ENCODE assay signal across 9 cellular contexts in genomic region chr11:19116315-19116970, GRCh38. TPM values are rescaled to one million over a fixed set of nuclear protein-coding genes. Genes with fewer than 3 reads are reported as not detected.
DNase-seq lines count a peak whose midpoint lies in the region; ATAC-seq and TF ChIP-seq lines count a peak whose summit lies in the region.
"Had no signal": no experiment of that assay in that cellular context is flagged by ENCODE, and none has a peak within 500 bp of the region (broad histone marks: within the 10 kb centered on the region; RNA-seq: fewer than 3 reads in every experiment).

No MANE protein-coding gene starts in this region.

- POLR2A ChIA-PET in AG04450 (lab: Yijun Ruan, JAX) = no interaction called here

- H3K9me3 Mint-ChIP-seq in HFFc6 (no peaks in the 10 kb centered on the region), brain (peaks cover 0 to 6% (median 0%) of the 10 kb centered on the region in 5 experiments)

- H3K4me1 Mint-ChIP-seq in HFFc6 (ENCODE audit: low read depth) (peaks cover 44% of the 10 kb centered on the region), brain (peaks cover 46% of the 10 kb centered on the region)

- H3K9me3 ChIP-seq in AG04450 (ENCODE audit: control insufficient read depth, insufficient read depth, low read length) = peaks cover 3% of the 10 kb centered on the region; the same call in 1 of the 2 replicates
- no peaks in the 10 kb centered on the region for H3K9me3 ChIP-seq in mucosa of descending colon

- CTCF ChIA-PET in AG04450 (lab: Charles Lee) = interaction anchor here (2.1 kb wide), 1 partner anchor 39 kb away, joined by 8 read pairs; no protein-coding TSS in a partner anchor

- H3K36me3 Mint-ChIP-seq in HFFc6 (ENCODE audit: low read depth) (peaks cover 11% of the 10 kb centered on the region), brain (peaks cover 11% of the 10 kb centered on the region)

- peaks cover 5% of the 10 kb centered on the region for H3K27me3 Mint-ChIP-seq in HFFc6 (ENCODE audit: insufficient read depth)
- H3K27me3 Mint-ChIP-seq in brain = peaks cover 26% of the 10 kb centered on the region

- intact Hi-C loops in mucosa of descending colon (cut with DNase I, micrococcal nuclease) = no loop called here

- H3K27me3 ChIP-seq in AG04450 (ENCODE audit: control insufficient read depth, insufficient read depth, low read length) = peaks cover 11% of the 10 kb centered on the region

- H3K4me3 ChIP-seq in AG04450 (ENCODE audit: low read depth, low read length) (peak overlapping the region; percentile 80), mucosa of descending colon (peak overlapping the region; percentile 64)

- H3K27ac ChIP-seq in AG04450 (ENCODE audit: low read depth, low read length) = no peak overlapping the region

- TF ChIP-seq CTCF in AG04450 (IDR thresholded peaks at IDR 0.05; ENCODE audit: low read depth, low read length) = no peak
- TF ChIP-seq CTCF in HFFc6 (IDR thresholded peaks at IDR 0.05) = no peak
- no peak for TF ChIP-seq CTCF in brain (conservative IDR thresholded peaks at IDR 0.05)
- TF ChIP-seq CTCF in mucosa of descending colon (IDR thresholded peaks at IDR 0.05) = no peak

- H3K4me3 Mint-ChIP-seq in HFFc6 = peak overlapping the region; percentile 92
- peak overlapping the region; percentile 93 to 97 (median 94) for H3K4me3 Mint-ChIP-seq in brain

- H3K27ac Mint-ChIP-seq in HFFc6 (peak overlapping the region; percentile 81; the same call in 1 of the 2 replicates), brain (peak overlapping the region in 3 of 5 experiments; percentile 58 to 93 (median 84))

- H3K4me1 ChIP-seq in mucosa of descending colon (ENCODE audit: low read depth) = peaks cover 10% of the 10 kb centered on the region

- no peaks in the 10 kb centered on the region for H3K36me3 ChIP-seq in mucosa of descending colon (ENCODE audit: low read depth)

- DNase-seq in AG04450 (ENCODE audit: low read depth, low spot score) (no peak), HFFc6 (no peak), mucosa of descending colon (peak in 1 of 3 donors; percentile 45), GDM1 (lab: John Stamatoyannopoulos, UW) (no peak), Kasumi-1 (lab: John Stamatoyannopoulos, UW) (no peak), NCI-H510A treated with DMSO at 0.1 percent for 48 hours (lab: John Stamatoyannopoulos, UW) (no peak)

- ATAC-seq in mucosa of descending colon (no peak), HG03378 (IDR thresholded peaks at IDR 0.05; ENCODE audit: unreplicated experiment) (no peak)

RNA-seq across cellular contexts. Expression of gene ZDHHC13, which starts 0.5 kb away (rescaled TPM):
- polyA plus RNA-seq in AG04450 (2011; rRNA removed) (10.5 and 15.4 TPM in 2 replicates), brain (ENCODE audit: insufficient read depth, low read depth, low replicate concordance) (14.9 TPM)
- polyA minus RNA-seq in AG04450 (2011; rRNA and poly(A)+ RNA removed) = 8.6 and 14.8 TPM in 2 replicates
- 10 to 100 TPM in 5 of 6 experiments, 1 to 10 TPM in 1; 9.9 to 15.7 (median 11.2) TPM for total RNA-seq in HFFc6 (2021; fragmentation: NEBNext Ultra II Directional; extraction: Animal tissue kit (Norgen Biotek cat#: 25700))
- total RNA-seq in mucosa of descending colon = 10 to 100 TPM; 19.7 to 33.4 (median 27.2) TPM

RNA-seq across cellular contexts. Expression of gene MRGPRX2, which starts 55.9 kb away (rescaled TPM):
- polyA plus RNA-seq in AG04450 (2011; rRNA removed) (not detected in 2 replicates), brain (ENCODE audit: insufficient read depth, low read depth, low replicate concordance) (not detected)
- not detected in 2 replicates for polyA minus RNA-seq in AG04450 (2011; rRNA and poly(A)+ RNA removed)
- total RNA-seq in HFFc6 (2021; fragmentation: NEBNext Ultra II Directional; extraction: Animal tissue kit (Norgen Biotek cat#: 25700)) = not detected
- under 1 TPM in 2 of 3 donors, not detected in 1; 0.24 to 0.98 TPM for total RNA-seq in mucosa of descending colon
- total RNA-seq: activated CD8-positive, alpha-beta memory T cell treated with anti-CD3 and anti-CD28 coated beads for 36 hours had no signal
